ENCODE assay signal across 28 cellular contexts in genomic region chr2:113227290-113227689, GRCh38. TPM values are rescaled to one million over a fixed set of nuclear protein-coding genes. Genes with fewer than 3 reads are reported as not detected.
DNase-seq lines count a peak whose midpoint lies in the region; ATAC-seq, FAIRE-seq and TF ChIP-seq lines count a peak whose summit lies in the region.
"Had no signal": no experiment of that assay in that cellular context is flagged by ENCODE, and none has a peak within 500 bp of the region (broad histone marks: within the 10 kb centered on the region; RNA-seq: fewer than 3 reads in every experiment).

No MANE protein-coding gene starts in this region.

- no peak overlapping the region for H3K27ac Mint-ChIP-seq in activated T-cell treated with anti-CD3 and anti-CD28 coated beads, Interleukin-2, amount 50 U/mL, for 24 hours
- H3K27ac Mint-ChIP-seq: activated naive CD4-positive, alpha-beta T cell treated with anti-CD3 and anti-CD28 coated beads for 36 hours; CD8-positive, alpha-beta T cell; GM23338; naive thymus-derived CD8-positive, alpha-beta T cell; T-helper 1 cell treated with Interleukin-12 subunit alpha and Interleukin-12 subunit beta and Interleukin-4 antibody, amounts not matched to agents 30 μg/mL and 1 μg/mL, for 36 hours had no signal

- no peak for FAIRE-seq in GM12878 (lab: Jason Lieb, UNC)
- FAIRE-seq in urothelium cell line (lab: Jason Lieb, UNC), result peak; percentile 50
- FAIRE-seq: endothelial cell of umbilical vein, RCC 7860 had no signal

- CTCF ChIA-PET in HEK293 (lab: Yijun Ruan, JAX), result interaction anchor here (1.0 to 1.1 kb wide), 2 partner anchors 23 to 143 kb away, joined by 3 to 4 read pairs; no protein-coding TSS in a partner anchor
- CTCF ChIA-PET in GM12878 (lab: Yijun Ruan, JAX), result interaction anchor here (1.3 to 1.4 kb wide), 2 partner anchors 23 to 89 kb away, joined by 7 to 8 read pairs; no protein-coding TSS in a partner anchor

- no peak for TF ChIP-seq EP300 in GM12878 (IDR thresholded peaks at IDR 0.05; ENCODE audit: borderline replicate concordance in 1 of 2, control insufficient read depth in 1 of 2, low read depth in 2 of 2, low read length in 2 of 2)

- H3K4me2 ChIP-seq in GM12878 (ENCODE audit: control insufficient read depth, insufficient read depth), result no peak overlapping the region
- H3K4me2 ChIP-seq: GM23338 had no signal

- WGBS in GM12878 (ENCODE audit: insufficient coverage, insufficient replicate concordance, low lambda C conversion rate, missing lambda C conversion rate), result 50% methylated on average over 1 of the region's 1 CpG

- H3K27ac ChIP-seq in HEK293 (ENCODE audit: extremely low read depth, low read depth, low read length), result no peak overlapping the region
- no peak overlapping the region for H3K27ac ChIP-seq in GM12878 (ENCODE audit: control insufficient read depth, insufficient read depth)
- H3K27ac ChIP-seq in lower lobe of right lung, result no peak overlapping the region
- H3K27ac ChIP-seq in left lung, result no peak overlapping the region
- H3K27ac ChIP-seq: heart right ventricle, right lobe of liver had no signal

- no peak for DNase-seq in GM12878 (ENCODE audit: low read depth, low spot score)
- no peak for DNase-seq in lower lobe of right lung
- DNase-seq in urothelium cell line (ENCODE audit: low spot score), result no peak
- no peak for DNase-seq in activated T-cell treated with anti-CD3 and anti-CD28 coated beads, Interleukin-2, amount 50 U/mL, for 24 hours
- no peak for DNase-seq in left lung
- no peak for DNase-seq in NK-92 (lab: John Stamatoyannopoulos, UW; ENCODE audit: unreplicated experiment)
- DNase-seq: activated CD4-positive, alpha-beta T cell treated with anti-CD3 and anti-CD28 coated beads for 1 hour; activated naive CD4-positive, alpha-beta T cell treated with anti-CD3 and anti-CD28 coated beads for 36 hours; activated T-cell treated with anti-CD3 and anti-CD28 coated beads, Interleukin-2, amount 50 U/mL, for 48 hours; amniotic stem cell; CD8-positive, alpha-beta T cell; dermis blood vessel endothelial cell; heart right ventricle; midbrain; NCI-H1048; NCI-H187; NCI-H2171 treated with DMSO at 0.1 percent for 48 hours; NCI-H524 treated with DMSO at 0.1 percent for 48 hours; right lobe of liver; stimulated activated CD4-positive, alpha-beta T cell treated with anti-CD3 and anti-CD28 coated beads, Interleukin-15, amount 100 ng/mL, for 24 hours; stimulated activated naive CD8-positive, alpha-beta T cell treated with anti-CD3 and anti-CD28 coated beads, Interleukin-15, Interleukin-2, amounts not matched to agents 100 U/mL and 50 U/mL, for 24 hours had no signal

- H3K4me1 Mint-ChIP-seq in activated T-cell treated with anti-CD3 and anti-CD28 coated beads, Interleukin-2, amount 50 U/mL, for 24 hours (ENCODE audit: low read depth), result peaks cover 13% of the 10 kb centered on the region

- no peak overlapping the region for H3K4me3 Mint-ChIP-seq in activated T-cell treated with anti-CD3 and anti-CD28 coated beads, Interleukin-2, amount 50 U/mL, for 24 hours
- H3K4me3 Mint-ChIP-seq: activated naive CD4-positive, alpha-beta T cell treated with anti-CD3 and anti-CD28 coated beads for 36 hours; CD8-positive, alpha-beta T cell; GM23338; naive thymus-derived CD8-positive, alpha-beta T cell; T-helper 1 cell treated with Interleukin-12 subunit alpha and Interleukin-12 subunit beta and Interleukin-4 antibody, amounts not matched to agents 30 μg/mL and 1 μg/mL, for 36 hours had no signal

- TF ChIP-seq RAD21 in GM12878 (IDR thresholded peaks at IDR 0.05; ENCODE audit: insufficient read depth, low read depth, low read length), result 0 out of 2 replicates have a peak, but pooled peaks have one; percentile 18

- RAD21 ChIA-PET in GM12878 (lab: Charles Lee; ENCODE audit: unreplicated experiment), result no interaction called here

- intact Hi-C loops in GM12878 (cut with micrococcal nuclease; ENCODE audit: unreplicated experiment), result no loop called here
- intact Hi-C loops in lower lobe of right lung (cut with DNase I), result no loop called here
- intact Hi-C loops in left lung (cut with DNase I), result no loop called here

- no peaks in the 10 kb centered on the region for H3K9me3 ChIP-seq in HEK293 (ENCODE audit: control insufficient read depth, insufficient read depth, low read depth, low read length)
- H3K9me3 ChIP-seq in GM12878 (replicated peaks; ENCODE audit: control insufficient read depth, insufficient read depth, low read length), result no peaks in the 10 kb centered on the region
- H3K9me3 ChIP-seq in lower lobe of right lung, result no peaks in the 10 kb centered on the region
- no peaks in the 10 kb centered on the region for H3K9me3 ChIP-seq in left lung
- H3K9me3 ChIP-seq: heart right ventricle, right lobe of liver had no signal

- H3K27me3 ChIP-seq in GM12878 (replicated peaks in 1 of 2; ENCODE audit: control insufficient read depth in 2 of 2, insufficient read depth in 2 of 2, low read length in 1 of 2), result no peaks in the 10 kb centered on the region; a peak in 3 of 4 replicates
- H3K27me3 ChIP-seq in lower lobe of right lung (ENCODE audit: low read depth), result no peaks in the 10 kb centered on the region
- H3K27me3 ChIP-seq in left lung, result no peaks in the 10 kb centered on the region
- H3K27me3 ChIP-seq: heart right ventricle, right lobe of liver had no signal

- no peaks in the 10 kb centered on the region for H3K9me3 Mint-ChIP-seq in activated T-cell treated with anti-CD3 and anti-CD28 coated beads, Interleukin-2, amount 50 U/mL, for 24 hours
- H3K9me3 Mint-ChIP-seq: activated naive CD4-positive, alpha-beta T cell treated with anti-CD3 and anti-CD28 coated beads for 36 hours; CD8-positive, alpha-beta T cell; GM23338; naive thymus-derived CD8-positive, alpha-beta T cell; T-helper 1 cell treated with Interleukin-12 subunit alpha and Interleukin-12 subunit beta and Interleukin-4 antibody, amounts not matched to agents 30 μg/mL and 1 μg/mL, for 36 hours had no signal

- no peak overlapping the region for H2AFZ ChIP-seq in GM12878 (ENCODE audit: control insufficient read depth, low read depth, low read length)
- H2AFZ ChIP-seq: GM23338 had no signal

- in situ Hi-C loops in GM12878 (cut with MboI), result no loop called here

- peaks cover 8% of the 10 kb centered on the region; the same call in 1 of the 2 replicates for H3K4me1 ChIP-seq in HEK293 (ENCODE audit: control insufficient read depth, insufficient read depth, low read length)
- H3K4me1 ChIP-seq in GM12878 (ENCODE audit: control insufficient read depth, insufficient read depth, low read length), result no peaks in the 10 kb centered on the region
- H3K4me1 ChIP-seq in lower lobe of right lung, result no peaks in the 10 kb centered on the region
- H3K4me1 ChIP-seq in left lung, result no peaks in the 10 kb centered on the region

- SMC1A ChIA-PET in GM12878 (lab: Charles Lee; ENCODE audit: uncharacterized antibody, unreplicated experiment), result interaction anchor here (1.2 kb wide), 1 partner anchor 24 kb away, joined by 3 read pairs; no protein-coding TSS in a partner anchor

- ATAC-seq in GM12878 (no peak), lower lobe of right lung (no peak), left lung (no peak)
- ATAC-seq: CD8-positive, alpha-beta T cell; GM23338; heart right ventricle; left lobe of liver; naive thymus-derived CD8-positive, alpha-beta T cell; stimulated activated naive CD8-positive, alpha-beta T cell treated with anti-CD3 and anti-CD28 coated beads, Interleukin-15, Interleukin-2, amounts not matched to agents 100 U/mL and 50 U/mL, for 24 hours had no signal

- H3K36me3 Mint-ChIP-seq in activated T-cell treated with anti-CD3 and anti-CD28 coated beads, Interleukin-2, amount 50 U/mL, for 24 hours (ENCODE audit: low read depth), result no peaks in the 10 kb centered on the region
- H3K36me3 Mint-ChIP-seq: CD8-positive, alpha-beta T cell; naive thymus-derived CD8-positive, alpha-beta T cell had no signal

- H4K20me1 ChIP-seq in GM12878 (ENCODE audit: control insufficient read depth, insufficient read depth), result no peaks in the 10 kb centered on the region

- POLR2A ChIA-PET in HEK293 (lab: Yijun Ruan, JAX), result no interaction called here
- POLR2A ChIA-PET in GM12878 (lab: Charles Lee), result no interaction called here

- H3K36me3 ChIP-seq in HEK293 (ENCODE audit: control insufficient read depth in 2 of 2, insufficient read depth in 1 of 2, low read length in 2 of 2) (no peaks in the 10 kb centered on the region), GM12878 (ENCODE audit: control insufficient read depth in 2 of 2, insufficient read depth in 2 of 2, low read length in 1 of 2) (no peaks in the 10 kb centered on the region), lower lobe of right lung (no peaks in the 10 kb centered on the region), left lung (no peaks in the 10 kb centered on the region)
- H3K36me3 ChIP-seq: heart right ventricle, right lobe of liver had no signal

- no peak overlapping the region for H3K9ac ChIP-seq in GM12878 (ENCODE audit: control insufficient read depth, insufficient read depth, low read length)

- no peaks in the 10 kb centered on the region for H3K79me2 ChIP-seq in GM12878 (ENCODE audit: control insufficient read depth, insufficient read depth, low read length)

- TF ChIP-seq CTCF in HEK293 (tag by site-specific recombination; IDR thresholded peaks at IDR 0.05) (0 out of 2 replicates have a peak, but pooled peaks have one; percentile 10), GM12878 (IDR thresholded peaks at IDR 0.05 in 2 of 3, conservative IDR thresholded peaks at IDR 0.05 in 1 of 3; ENCODE audit: control insufficient read depth in 2 of 3, extremely low read depth in 1 of 3, insufficient read depth in 1 of 3, low read depth in 3 of 3, low read length in 3 of 3) (no peak; a peak in 1 of 6 replicates), lower lobe of right lung (IDR thresholded peaks at IDR 0.05) (peak; percentile 13), left lung (IDR thresholded peaks at IDR 0.05) (no peak)

- H3K27me3 Mint-ChIP-seq in activated T-cell treated with anti-CD3 and anti-CD28 coated beads, Interleukin-2, amount 50 U/mL, for 24 hours, result no peaks in the 10 kb centered on the region

- H3K4me3 ChIP-seq in HEK293 (ENCODE audit: low read depth, low read length) (no peak overlapping the region), GM12878 (no peak overlapping the region), lower lobe of right lung (no peak overlapping the region), left lung (no peak overlapping the region)
- H3K4me3 ChIP-seq: GM23338, heart right ventricle, right lobe of liver had no signal

- TF ChIP-seq POLR2A in GM12878 (IDR thresholded peaks at IDR 0.05; ENCODE audit: low read depth, low read length), result no peak

- BruUV-seq in GM12878 (replicated peaks; lab: Mats Ljungman, UMichigan), result no TSS peak

RNA-seq across cellular contexts. Expression of gene PAX8, which starts 51.4 kb away (rescaled TPM):
- 4.0 and 4.6 TPM in 2 replicates for total RNA-seq in GM12878 (2013; cell fraction: nucleolus; rRNA removed)
- total RNA-seq in GM12878 (2014; rRNA removed) (0.51 and 0.87 TPM in 2 replicates), GM12878 (2014; rRNA removed; fragmentation: Illumina TruSeq; extraction: Trizol) (0.45 and 0.64 TPM in 2 replicates), GM12878 (2021) (1.2 and 1.5 TPM in 2 replicates), lower lobe of right lung (1.2 TPM), left lung (1 to 10 TPM; 2.6 to 4.8 TPM)
- 2.2 TPM for polyA plus RNA-seq in GM12878 (2011; ENCODE audit: low read depth)
- polyA plus RNA-seq in GM12878 (2011; rRNA removed) (0.75 and 0.96 TPM in 2 replicates), GM12878 (2014; fragmentation: Illumina TruSeq; extraction: Trizol) (0.97 and 1.0 TPM in 2 replicates), GM12878 (2014; fragmentation: Nextera tagmentation; extraction: Ambion mirVana) (under 1 TPM; 0.16 to 0.40 TPM), GM12878 (2014; rRNA removed) (1.5 and 2.2 TPM in 2 replicates), GM12878 (2016; fragmentation: Nextera tagmentation; extraction: Ambion mirVana) (1 to 10 TPM; 1.5 to 2.5 TPM)
- polyA plus RNA-seq in GM12878 (2011; cell fraction: cytosol; rRNA removed), result 1.2 and 1.3 TPM in 2 replicates
- polyA plus RNA-seq in GM12878 (2011; cell fraction: nucleus; rRNA removed), result 1.4 and 2.1 TPM in 2 replicates
- 4.6 and 7.6 TPM in 2 replicates for polyA plus RNA-seq in GM12878 (2012)
- 1.1 and 1.2 TPM in 2 replicates for polyA minus RNA-seq in GM12878 (2011; rRNA and poly(A)+ RNA removed)
- 0.67 and 0.94 TPM in 2 replicates for polyA minus RNA-seq in GM12878 (2011; cell fraction: cytosol; rRNA and poly(A)+ RNA removed)
- polyA minus RNA-seq in GM12878 (2011; cell fraction: nucleus; rRNA and poly(A)+ RNA removed), result 0.85 and 1.4 TPM in 2 replicates

RNA-seq across cellular contexts. Expression of gene PSD4, which starts 53.5 kb away (rescaled TPM):
- total RNA-seq in GM12878 (2013; cell fraction: nucleolus; rRNA removed), result 168 and 195 TPM in 2 replicates
- 96.0 and 98.5 TPM in 2 replicates for total RNA-seq in GM12878 (2014; rRNA removed)
- total RNA-seq in GM12878 (2014; rRNA removed; fragmentation: Illumina TruSeq; extraction: Trizol), result 42.6 and 42.8 TPM in 2 replicates
- 114 and 117 TPM in 2 replicates for total RNA-seq in GM12878 (2021)
- polyA plus RNA-seq in GM12878 (2011; ENCODE audit: low read depth), result 26.5 TPM
- 13.6 and 27.4 TPM in 2 replicates for polyA plus RNA-seq in GM12878 (2011; rRNA removed)
- 29.5 and 30.9 TPM in 2 replicates for polyA plus RNA-seq in GM12878 (2011; cell fraction: cytosol; rRNA removed)
- polyA plus RNA-seq in GM12878 (2011; cell fraction: nucleus; rRNA removed), result 145 and 151 TPM in 2 replicates
- 55.8 and 60.1 TPM in 2 replicates for polyA plus RNA-seq in GM12878 (2012)
- 20.8 and 48.3 TPM in 2 replicates for polyA plus RNA-seq in GM12878 (2014; fragmentation: Illumina TruSeq; extraction: Trizol)
- polyA plus RNA-seq in GM12878 (2014; fragmentation: Nextera tagmentation; extraction: Ambion mirVana), result 1 to 10 TPM in 1 of 2 experiments, under 1 TPM in 1; 0.68 to 1.7 TPM
- 47.9 and 59.7 TPM in 2 replicates for polyA plus RNA-seq in GM12878 (2014; rRNA removed)
- 10 to 100 TPM; 23.7 to 25.9 TPM for polyA plus RNA-seq in GM12878 (2016; fragmentation: Nextera tagmentation; extraction: Ambion mirVana)
- 66.3 and 101 TPM in 2 replicates for polyA minus RNA-seq in GM12878 (2011; rRNA and poly(A)+ RNA removed)
- polyA minus RNA-seq in GM12878 (2011; cell fraction: cytosol; rRNA and poly(A)+ RNA removed), result 29.9 and 34.2 TPM in 2 replicates
- polyA minus RNA-seq in GM12878 (2011; cell fraction: nucleus; rRNA and poly(A)+ RNA removed), result 65.5 and 85.2 TPM in 2 replicates
- total RNA-seq in lower lobe of right lung, result 43.2 TPM
- 10 to 100 TPM; 29.8 to 50.2 TPM for total RNA-seq in left lung

Comparison
In these comparisons a context has a peak if more than half of its experiments do, and no peak if none do; other contexts are left out.
1. CTCF ChIP-seq: peak in HEK293 (single experiment) and lower lobe of right lung (single experiment); none in GM12878 (0 of 3) and left lung (0 of 2).
2. Of the 9 proteins assayed by ChIP-seq in both HEK293 and GM12878: peak only in HEK293: CTCF; only in GM12878: none; in both: none; in neither: 8.